In genomic region chr7:74002474-74003017, GRCh38 we compare ENCODE assay signal across 9 cellular contexts. TPM values are rescaled to one million over a fixed set of nuclear protein-coding genes. Genes with fewer than 3 reads are reported as not detected.
DNase-seq lines count a peak whose midpoint lies in the region; TF ChIP-seq lines count a peak whose summit lies in the region.
"Had no signal": no experiment of that assay in that cellular context is flagged by ENCODE, and none has a peak within 500 bp of the region (broad histone marks: within the 10 kb centered on the region; RNA-seq: fewer than 3 reads in every experiment).

No MANE protein-coding gene starts in this region.

- no peak overlapping the region for H4K91ac ChIP-seq in neuronal stem cell (ENCODE audit: low read depth, low read length, poor library complexity)

- DNase-seq in ELR (ENCODE audit: low read depth) = peak; percentile 85
- peak; percentile 49 for DNase-seq in NCI-H460 (ENCODE audit: extremely low read depth, low read depth)
- no peak for DNase-seq in chondrocyte (ENCODE audit: low spot score)
- no peak for DNase-seq in neuronal stem cell (ENCODE audit: low spot score)
- DNase-seq in NCI-H1436 treated with DMSO at 0.1 percent for 48 hours (lab: John Stamatoyannopoulos, UW) = no peak
- no peak for DNase-seq in NCI-H2081 (lab: John Stamatoyannopoulos, UW)
- no peak for DNase-seq in glutamatergic neuron
- no peak for DNase-seq in erythroblast (lab: John Stamatoyannopoulos, UW)

- H3K4me2 ChIP-seq in neuronal stem cell (ENCODE audit: insufficient read depth, low read length, poor library complexity, severe bottlenecking) = no peak overlapping the region
- H3K4me2 ChIP-seq: KMS-11 had no signal

- H3K27me3 Mint-ChIP-seq in chondrocyte (ENCODE audit: low read depth) (no peaks in the 10 kb centered on the region), glutamatergic neuron (ENCODE audit: unreplicated experiment) (peaks cover 10% of the 10 kb centered on the region)

- H4K8ac ChIP-seq in neuronal stem cell (ENCODE audit: low read depth, low read length) = no peak overlapping the region

- no peak overlapping the region for H3K4me3 ChIP-seq in neuronal stem cell (ENCODE audit: low read length in 2 of 2)

- H3K18ac ChIP-seq in neuronal stem cell (ENCODE audit: low read length) = peak overlapping the region; percentile 57

- H3K27ac Mint-ChIP-seq in chondrocyte (ENCODE audit: unreplicated experiment) = peak overlapping the region; percentile 97
- H3K27ac Mint-ChIP-seq in glutamatergic neuron (ENCODE audit: unreplicated experiment) = no peak overlapping the region

- H3K27ac ChIP-seq in neuronal stem cell (replicated peaks; ENCODE audit: low read length) = no peak overlapping the region
- H3K27ac ChIP-seq: KMS-11 had no signal

- H3K4me3 Mint-ChIP-seq in chondrocyte (ENCODE audit: unreplicated experiment) (peak overlapping the region; percentile 53), glutamatergic neuron (ENCODE audit: unreplicated experiment) (no peak overlapping the region)

- TF ChIP-seq CTCF in chondrocyte (IDR thresholded peaks at IDR 0.05) (no peak), glutamatergic neuron (IDR thresholded peaks at IDR 0.05; ENCODE audit: partially characterized antibody, unreplicated experiment) (no peak)

- peak overlapping the region; percentile 49 for H2BK15ac ChIP-seq in neuronal stem cell (ENCODE audit: low read length)

- H2BK12ac ChIP-seq in neuronal stem cell (ENCODE audit: low read length) = no peak overlapping the region

- no peak overlapping the region for H2AFZ ChIP-seq in neuronal stem cell (ENCODE audit: low read length)

- no peak overlapping the region for H3K14ac ChIP-seq in neuronal stem cell (ENCODE audit: low read length)

- peak overlapping the region; percentile 66 for H3K4ac ChIP-seq in neuronal stem cell (ENCODE audit: low read length)

- H3K9me3 Mint-ChIP-seq in chondrocyte (ENCODE audit: low read depth) (no peaks in the 10 kb centered on the region), glutamatergic neuron (ENCODE audit: unreplicated experiment) (peaks cover 9% of the 10 kb centered on the region)

- peaks cover 0 to 12% (median 0%) of the 10 kb centered on the region in 3 experiments for H3K27me3 ChIP-seq in neuronal stem cell (ENCODE audit: control insufficient read depth in 3 of 3, insufficient read depth in 3 of 3, low read depth in 1 of 3, low read length in 3 of 3)

- no peak overlapping the region for H2BK120ac ChIP-seq in neuronal stem cell (ENCODE audit: low read depth, low read length)

- TF ChIP-seq POLR2A in erythroblast (IDR thresholded peaks at IDR 0.05; ENCODE audit: low read length) = no peak

- no peak overlapping the region for H3K9ac ChIP-seq in neuronal stem cell (ENCODE audit: low read depth, low read length, poor library complexity)
- H3K9ac ChIP-seq: KMS-11 had no signal

- H3K79me1 ChIP-seq in neuronal stem cell (ENCODE audit: low read depth, low read length) = no peaks in the 10 kb centered on the region

- H3K4me1 ChIP-seq in neuronal stem cell (ENCODE audit: control insufficient read depth in 2 of 2, insufficient read depth in 1 of 2, low read depth in 1 of 2, low read length in 2 of 2) = no peaks in the 10 kb centered on the region

- peak overlapping the region; percentile 24 for H2BK5ac ChIP-seq in neuronal stem cell (ENCODE audit: low read length)

- no peaks in the 10 kb centered on the region for H3K9me3 ChIP-seq in neuronal stem cell (replicated peaks in 1 of 2; ENCODE audit: control insufficient read depth in 2 of 2, insufficient read depth in 1 of 2, low read depth in 1 of 2, low read length in 2 of 2)

- no peaks in the 10 kb centered on the region for H3K36me3 Mint-ChIP-seq in chondrocyte (ENCODE audit: low read depth)
- no peaks in the 10 kb centered on the region for H3K36me3 Mint-ChIP-seq in glutamatergic neuron (ENCODE audit: unreplicated experiment)

- H2AK5ac ChIP-seq in neuronal stem cell (ENCODE audit: low read depth, low read length) = peak overlapping the region; percentile 88

- no CpG with 5 or more reads among the region's 16 CpGs for WGBS in neuronal stem cell (ENCODE audit: extremely low coverage in 2 of 2, insufficient read length in 2 of 2, insufficient replicate concordance in 1 of 2), 2 donors

- no peaks in the 10 kb centered on the region for H3K36me3 ChIP-seq in neuronal stem cell (replicated peaks in 1 of 2; ENCODE audit: control insufficient read depth in 2 of 2, insufficient read depth in 2 of 2, low read length in 2 of 2)

- H3K4me1 Mint-ChIP-seq in chondrocyte (ENCODE audit: low read depth) (peaks cover 90% of the 10 kb centered on the region), glutamatergic neuron (ENCODE audit: low read depth, unreplicated experiment) (peaks cover 13% of the 10 kb centered on the region)

- peak overlapping the region; percentile 55 for H3K23ac ChIP-seq in neuronal stem cell (ENCODE audit: low read depth, low read length, poor library complexity)

RNA-seq across cellular contexts. Expression of gene ELN, which starts 25.4 kb away (rescaled TPM):
- not detected in 2 replicates for total RNA-seq in NCI-H460 (2014; rRNA removed; shearing (Covaris generic))
- polyA plus RNA-seq in NCI-H460 (2014; cell fraction: nucleus; rRNA removed) = not detected in 2 replicates
- total RNA-seq in chondrocyte (8,224 to 15,554 TPM (median 15,093 TPM) in 3 replicates), glutamatergic neuron (ENCODE audit: unreplicated experiment) (3.7 TPM)
- 2.9 TPM for polyA plus RNA-seq in neuronal stem cell (2013, experiment 1 of 2)
- polyA plus RNA-seq in neuronal stem cell (2013, experiment 2 of 2) = 3.1 TPM

Comparison
In these comparisons a context has a peak if more than half of its experiments do, and no peak if none do; other contexts are left out.
1. DNase-seq: peak in ELR (single experiment) and NCI-H460 (single experiment); none in chondrocyte (single experiment), neuronal stem cell (single experiment), NCI-H1436 treated with DMSO at 0.1 percent for 48 hours (single experiment), NCI-H2081 (0 of 2), glutamatergic neuron (single experiment) and erythroblast (0 of 2).
2. RNA of gene ELN, which starts 25.4 kb away (total RNA-seq): 8,224 to 15,554 TPM in chondrocyte; 3.7 TPM in glutamatergic neuron (single experiment) and not detected in NCI-H460; every median in the first group is over 1,000 times any median in the second.